ENCODE assay signal across 8 cellular contexts in the genomic region with DNA sequence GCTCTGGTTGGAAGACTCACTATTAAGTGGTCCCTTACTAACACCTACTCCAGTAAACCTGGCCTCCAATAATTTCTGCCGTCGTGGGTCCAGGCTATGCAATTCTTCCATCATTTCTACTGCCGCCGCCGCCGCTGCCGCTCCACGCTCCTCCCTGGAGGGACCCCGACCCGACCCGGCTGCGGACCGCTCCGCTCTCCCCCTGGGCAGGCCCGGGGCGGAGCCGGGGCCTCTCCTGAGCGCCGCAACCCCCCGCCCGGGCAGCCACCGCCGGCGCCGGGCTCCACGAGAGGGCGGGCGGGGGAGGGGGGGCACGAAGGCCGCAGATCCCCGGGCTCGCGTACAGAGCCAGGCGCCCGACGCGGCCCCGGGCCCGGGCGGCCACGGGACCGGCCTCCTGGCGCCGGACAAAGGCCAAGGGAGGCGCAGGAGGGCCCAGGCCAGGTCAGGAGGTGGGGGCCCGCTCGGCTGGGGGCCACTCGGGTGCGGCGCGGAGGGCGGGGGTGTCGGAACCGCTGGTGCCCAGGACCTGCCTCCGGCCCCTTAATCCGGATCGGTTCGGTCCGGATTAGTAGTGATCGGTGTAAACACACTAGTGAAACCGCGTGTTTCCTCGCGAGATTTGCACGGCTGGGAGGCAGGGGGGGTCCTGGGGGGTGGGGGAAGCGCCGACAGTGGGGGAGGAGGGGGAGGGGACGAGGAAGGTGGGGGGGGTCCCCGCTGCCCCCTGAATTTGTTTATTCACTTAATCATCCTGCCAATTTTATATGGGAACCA.
DNase-seq lines count a peak whose midpoint lies in the region; ATAC-seq, FAIRE-seq and TF ChIP-seq lines count a peak whose summit lies in the region.
"Not testable (repeated sequence)": the region's sequence is repeated elsewhere in the genome, so short reads cannot be mapped to it uniquely, and the experiment has no call there.

No MANE protein-coding gene starts in this region.

- intact Hi-C loops in K562 (cut with micrococcal nuclease); lower lobe of right lung (cut with DNase I): not testable (repeated sequence)

- not testable (repeated sequence) for H3K79me2 ChIP-seq in K562 (ENCODE audit: control insufficient read depth, insufficient read depth, low read length)

- not testable (repeated sequence) for H3K9me1 ChIP-seq in K562 (ENCODE audit: control insufficient read depth, insufficient read depth, low read length)

- not testable (repeated sequence) for H2AFZ ChIP-seq in K562 (ENCODE audit: low read depth, low read length)

- TF ChIP-seq POLR2A in A549 (IDR thresholded peaks at IDR 0.05; ENCODE audit: low read length); K562 (conservative IDR thresholded peaks at IDR 0.05): not testable (repeated sequence)

- H3K9me3 Mint-ChIP-seq in T-cell, result peaks cover 0 to 13% (median 0%) of the 10 kb centered on the region in 3 donors
- not testable (repeated sequence) for H3K9me3 Mint-ChIP-seq in activated CD8-positive, alpha-beta memory T cell treated with anti-CD3 and anti-CD28 coated beads, Interleukin-2, amount 10 ng/mL, durations not matched to agents 7 days and 5 days (ENCODE audit: low read depth)

- WGBS in A549 (ENCODE audit: missing lambda C conversion rate), result 50% methylated on average over 33 of the region's 69 CpGs
- 80% methylated on average over 1 of the region's 69 CpGs for WGBS in K562 (ENCODE audit: insufficient coverage, low coverage, missing lambda C conversion rate)

- peak; percentile 66 to 93; a peak in 5 of 6 replicates for ATAC-seq in A549
- ATAC-seq in T-cell (replicated peaks in 1 of 4), result peak; percentile 80 to 96 (median 82)
- ATAC-seq in activated CD8-positive, alpha-beta memory T cell treated with anti-CD3 and anti-CD28 coated beads, Interleukin-2, amount 10 ng/mL, durations not matched to agents 7 days and 5 days, result peak; percentile 95
- ATAC-seq in K562, result peak; percentile 82
- peak; percentile 64 to 84 for ATAC-seq in lower lobe of right lung

- not testable (repeated sequence) for H3K9ac ChIP-seq in K562 (ENCODE audit: insufficient read depth in 1 of 2, low read depth in 2 of 2, low read length in 2 of 2)

- not testable (repeated sequence) for TF ChIP-seq RAD21 in A549 (conservative IDR thresholded peaks at IDR 0.05 in 1 of 2, IDR thresholded peaks at IDR 0.05 in 1 of 2); K562 (CRISPR knock-in tag; conservative IDR thresholded peaks at IDR 0.05 in 1 of 2, IDR thresholded peaks at IDR 0.05 in 1 of 2)

- H3K36me3 Mint-ChIP-seq in T-cell; activated CD8-positive, alpha-beta memory T cell treated with anti-CD3 and anti-CD28 coated beads, Interleukin-2, amount 10 ng/mL, durations not matched to agents 7 days and 5 days: not testable (repeated sequence)

- POLR2A ChIA-PET in A549 (lab: Yijun Ruan, JAX); T-cell (lab: Charles Lee): not testable (repeated sequence)
- POLR2A ChIA-PET in K562 (lab: Yijun Ruan, JAX), result interaction anchor here (0.8 kb wide), 1 partner anchor 21 kb away, joined by 3 read pairs; no protein-coding TSS in a partner anchor

- not testable (repeated sequence) for BruUV-seq in K562 (replicated peaks; lab: Mats Ljungman, UMichigan)

- not testable (repeated sequence) for H3K27me3 ChIP-seq in K562 (ENCODE audit: control insufficient read depth in 2 of 2, insufficient read depth in 2 of 2, low read length in 2 of 2); lower lobe of right lung (ENCODE audit: low read depth)

- peaks cover 0 to 12% of the 10 kb centered on the region in 2 donors for H3K27me3 Mint-ChIP-seq in T-cell
- H3K27me3 Mint-ChIP-seq in activated CD8-positive, alpha-beta memory T cell treated with anti-CD3 and anti-CD28 coated beads, Interleukin-2, amount 10 ng/mL, durations not matched to agents 7 days and 5 days, result not testable (repeated sequence)

- H3K4me1 Mint-ChIP-seq in T-cell; activated CD8-positive, alpha-beta memory T cell treated with anti-CD3 and anti-CD28 coated beads, Interleukin-2, amount 10 ng/mL, durations not matched to agents 7 days and 5 days: not testable (repeated sequence)

- not testable (repeated sequence) for H4K20me1 ChIP-seq in K562 (replicated peaks; ENCODE audit: control insufficient read depth, insufficient read depth, low read length)

- H3K27ac ChIP-seq in A549; K562 (ENCODE audit: extremely low read depth, low read depth, low read length); lower lobe of right lung: not testable (repeated sequence)

- FAIRE-seq in A549 (lab: Jason Lieb, UNC); K562 (lab: Jason Lieb, UNC): not testable (repeated sequence)

- H3K9me3 ChIP-seq in A549; K562 (replicated peaks; ENCODE audit: control insufficient read depth, insufficient read depth, low read depth, low read length); lower lobe of right lung: not testable (repeated sequence)

- not testable (repeated sequence) for DNase-seq in A549 (ENCODE audit: low read depth in 1 of 2, low spot score in 1 of 2); lower lobe of right lung
- DNase-seq in HCEC 1CT, result peak; percentile 6
- peak in 29 of 34 experiments; percentile 0 to 36 (median 9) for DNase-seq in T-cell
- DNase-seq in activated CD8-positive, alpha-beta memory T cell treated with anti-CD3 and anti-CD28 coated beads, Interleukin-2, amount 10 ng/mL, durations not matched to agents 7 days and 5 days, result peak; percentile 44
- DNase-seq in K562 (ENCODE audit: extremely low read depth in 1 of 4, low spot score in 3 of 4), result peak in 1 of 4 experiments; percentile 19
- peak; percentile 4 for DNase-seq in fibroblast of villous mesenchyme (ENCODE audit: low read depth)
- peak; percentile 22 for DNase-seq in stimulated activated CD4-positive, alpha-beta T cell treated with anti-CD3 and anti-CD28 coated beads, Interleukin-1b, Interleukin-23, amount 100 ng/mL, for 48 hours

- TF ChIP-seq EP300 in A549 (IDR thresholded peaks at IDR 0.05); K562 (IDR thresholded peaks at IDR 0.05; ENCODE audit: low read length): not testable (repeated sequence)

- TF ChIP-seq CTCF in A549 (IDR thresholded peaks at IDR 0.05); K562 (IDR thresholded peaks at IDR 0.05 in 2 of 3, conservative IDR thresholded peaks at IDR 0.05 in 1 of 3; ENCODE audit: insufficient read depth in 2 of 3, low read depth in 1 of 3, low read length in 3 of 3); fibroblast of villous mesenchyme (IDR thresholded peaks at IDR 0.05; ENCODE audit: insufficient read depth, low read depth, low read length); lower lobe of right lung (IDR thresholded peaks at IDR 0.05): not testable (repeated sequence)

- not testable (repeated sequence) for H3K36me3 ChIP-seq in K562 (ENCODE audit: control insufficient read depth, insufficient read depth, low read length); lower lobe of right lung

- H3K4me1 ChIP-seq in A549; K562 (replicated peaks in 1 of 2; ENCODE audit: control insufficient read depth in 2 of 2, insufficient read depth in 2 of 2, low read length in 2 of 2); lower lobe of right lung: not testable (repeated sequence)

- CTCF ChIA-PET in A549 (lab: Yijun Ruan, JAX); T-cell (lab: Charles Lee); activated CD8-positive, alpha-beta memory T cell treated with anti-CD3 and anti-CD28 coated beads, Interleukin-2, amount 10 ng/mL, durations not matched to agents 7 days and 5 days (lab: Charles Lee); K562 (lab: Yijun Ruan, JAX; ENCODE audit: low intra/inter-chr PET ratio): not testable (repeated sequence)

- not testable (repeated sequence) for H3K4me2 ChIP-seq in A549; K562 (ENCODE audit: insufficient read depth, low read length)

- not testable (repeated sequence) for H3K4me3 Mint-ChIP-seq in T-cell; activated CD8-positive, alpha-beta memory T cell treated with anti-CD3 and anti-CD28 coated beads, Interleukin-2, amount 10 ng/mL, durations not matched to agents 7 days and 5 days

- not testable (repeated sequence) for H3K27ac Mint-ChIP-seq in T-cell; activated CD8-positive, alpha-beta memory T cell treated with anti-CD3 and anti-CD28 coated beads, Interleukin-2, amount 10 ng/mL, durations not matched to agents 7 days and 5 days

- in situ Hi-C loops in K562 (cut with MboI), result not testable (repeated sequence)

- H3K4me3 ChIP-seq in A549; K562; fibroblast of villous mesenchyme (ENCODE audit: low read depth, low read length); lower lobe of right lung: not testable (repeated sequence)

TF ChIP-seq in K562, 482 proteins besides CTCF, POLR2A, EP300 and RAD21:
- TF ChIP-seq, protein P1, sequence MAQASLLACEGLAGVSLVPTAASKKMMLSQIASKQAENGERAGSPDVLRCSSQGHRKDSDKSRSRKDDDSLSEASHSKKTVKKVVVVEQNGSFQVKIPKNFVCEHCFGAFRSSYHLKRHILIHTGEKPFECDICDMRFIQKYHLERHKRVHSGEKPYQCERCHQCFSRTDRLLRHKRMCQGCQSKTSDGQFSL (CRISPR knock-in tag; IDR thresholded peaks at IDR 0.05), result not testable (repeated sequence)
- TF ChIP-seq, protein P1 (tag; IDR thresholded peaks at IDR 0.05), result 0 out of 4 replicates have a peak, but pooled peaks of 1 of the 2 experiments have one; percentile 41
TF ChIP-seq in K562: peak in this region for 1; not testable (repeated sequence) for 481.
